Comparison of ENCODE assay signal across 1 cellular context in the genomic region with DNA sequence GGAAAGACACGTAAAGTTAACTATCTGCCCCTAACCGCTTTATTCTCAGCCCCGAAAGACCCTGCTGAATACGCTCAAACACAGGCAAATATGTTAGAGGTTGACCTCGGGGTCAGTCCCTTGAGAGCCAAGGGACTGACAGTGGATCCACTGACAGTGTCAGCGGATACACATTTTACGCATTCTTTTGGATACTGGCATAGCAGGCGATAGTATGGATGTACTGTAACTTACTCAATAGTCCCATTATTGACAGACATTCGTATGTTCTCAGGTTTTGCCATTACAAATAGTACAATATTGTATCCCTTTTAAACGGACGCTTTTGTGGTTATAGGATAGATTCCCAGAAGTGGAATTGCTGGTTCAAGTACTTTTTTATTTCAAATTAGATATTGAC.
TF ChIP-seq lines count a peak whose summit lies in the region.

No MANE protein-coding gene starts in this region.

TF ChIP-seq in HCT116, 20 proteins besides CTCF, POLR2A, EP300 and RAD21 (continued from another document):
- TF ChIP-seq, protein P1, sequence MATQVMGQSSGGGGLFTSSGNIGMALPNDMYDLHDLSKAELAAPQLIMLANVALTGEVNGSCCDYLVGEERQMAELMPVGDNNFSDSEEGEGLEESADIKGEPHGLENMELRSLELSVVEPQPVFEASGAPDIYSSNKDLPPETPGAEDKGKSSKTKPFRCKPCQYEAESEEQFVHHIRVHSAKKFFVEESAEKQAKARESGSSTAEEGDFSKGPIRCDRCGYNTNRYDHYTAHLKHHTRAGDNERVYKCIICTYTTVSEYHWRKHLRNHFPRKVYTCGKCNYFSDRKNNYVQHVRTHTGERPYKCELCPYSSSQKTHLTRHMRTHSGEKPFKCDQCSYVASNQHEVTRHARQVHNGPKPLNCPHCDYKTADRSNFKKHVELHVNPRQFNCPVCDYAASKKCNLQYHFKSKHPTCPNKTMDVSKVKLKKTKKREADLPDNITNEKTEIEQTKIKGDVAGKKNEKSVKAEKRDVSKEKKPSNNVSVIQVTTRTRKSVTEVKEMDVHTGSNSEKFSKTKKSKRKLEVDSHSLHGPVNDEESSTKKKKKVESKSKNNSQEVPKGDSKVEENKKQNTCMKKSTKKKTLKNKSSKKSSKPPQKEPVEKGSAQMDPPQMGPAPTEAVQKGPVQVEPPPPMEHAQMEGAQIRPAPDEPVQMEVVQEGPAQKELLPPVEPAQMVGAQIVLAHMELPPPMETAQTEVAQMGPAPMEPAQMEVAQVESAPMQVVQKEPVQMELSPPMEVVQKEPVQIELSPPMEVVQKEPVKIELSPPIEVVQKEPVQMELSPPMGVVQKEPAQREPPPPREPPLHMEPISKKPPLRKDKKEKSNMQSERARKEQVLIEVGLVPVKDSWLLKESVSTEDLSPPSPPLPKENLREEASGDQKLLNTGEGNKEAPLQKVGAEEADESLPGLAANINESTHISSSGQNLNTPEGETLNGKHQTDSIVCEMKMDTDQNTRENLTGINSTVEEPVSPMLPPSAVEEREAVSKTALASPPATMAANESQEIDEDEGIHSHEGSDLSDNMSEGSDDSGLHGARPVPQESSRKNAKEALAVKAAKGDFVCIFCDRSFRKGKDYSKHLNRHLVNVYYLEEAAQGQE (IDR thresholded peaks at IDR 0.05; ENCODE audit: low read depth): no peak
- TF ChIP-seq FOSL1 (IDR thresholded peaks at IDR 0.05; ENCODE audit: low read depth): no peak
- TF ChIP-seq ZFX (IDR thresholded peaks at IDR 0.05): no peak
- no peak for TF ChIP-seq CBX3 (IDR thresholded peaks at IDR 0.05; ENCODE audit: low read depth)
- TF ChIP-seq EZH2phosphoT487 (IDR thresholded peaks at IDR 0.05; ENCODE audit: borderline replicate concordance): no peak
- TF ChIP-seq ELF1 (IDR thresholded peaks at IDR 0.05; ENCODE audit: borderline replicate concordance, low read depth): no peak
- TF ChIP-seq SRF (IDR thresholded peaks at IDR 0.05; ENCODE audit: low read depth): no peak
- TF ChIP-seq EZH2 (IDR thresholded peaks at IDR 0.05): no peak
- TF ChIP-seq EGR1 (IDR thresholded peaks at IDR 0.05; ENCODE audit: low read depth): no peak
- TF ChIP-seq ZNF274 (IDR thresholded peaks at IDR 0.05; ENCODE audit: low read depth, low read length): no peak
- TF ChIP-seq SP1 (IDR thresholded peaks at IDR 0.05; ENCODE audit: low read depth): no peak
- TF ChIP-seq JUND (IDR thresholded peaks at IDR 0.05): no peak
